ENCODE assay signal across 1 cellular context in genomic region chr7:142469653-142470335, GRCh38.
TF ChIP-seq lines count a peak whose summit lies in the region.

No MANE protein-coding gene starts in this region.

TF ChIP-seq in IMR-90, 13 proteins besides CTCF, POLR2A, EP300 and RAD21 (continued from another document):
- TF ChIP-seq, protein P1, sequence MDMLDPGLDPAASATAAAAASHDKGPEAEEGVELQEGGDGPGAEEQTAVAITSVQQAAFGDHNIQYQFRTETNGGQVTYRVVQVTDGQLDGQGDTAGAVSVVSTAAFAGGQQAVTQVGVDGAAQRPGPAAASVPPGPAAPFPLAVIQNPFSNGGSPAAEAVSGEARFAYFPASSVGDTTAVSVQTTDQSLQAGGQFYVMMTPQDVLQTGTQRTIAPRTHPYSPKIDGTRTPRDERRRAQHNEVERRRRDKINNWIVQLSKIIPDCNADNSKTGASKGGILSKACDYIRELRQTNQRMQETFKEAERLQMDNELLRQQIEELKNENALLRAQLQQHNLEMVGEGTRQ (IDR thresholded peaks at IDR 0.05; ENCODE audit: low read depth, low read length) = no peak
